In genomic region chrX:65993332-65993731, GRCh38 we compare ENCODE assay signal across 1 cellular context.
TF ChIP-seq lines count a peak whose summit lies in the region.

No MANE protein-coding gene starts in this region.

TF ChIP-seq in K562, 482 proteins besides CTCF, POLR2A, EP300 and RAD21:
- TF ChIP-seq EWSR1 (IDR thresholded peaks at IDR 0.05; ENCODE audit: borderline replicate concordance, low read depth, partially characterized antibody) (no peak), SAFB (IDR thresholded peaks at IDR 0.05; ENCODE audit: borderline replicate concordance, low read depth, low read length) (no peak), E4F1 (CRISPR knock-in tag; IDR thresholded peaks at IDR 0.05; ENCODE audit: borderline replicate concordance) (no peak)
